12 cellular contexts compared by ENCODE assay signal in genomic region chr11:118008271-118008903, GRCh38. TPM values are rescaled to one million over a fixed set of nuclear protein-coding genes. Genes with fewer than 3 reads are reported as not detected.
DNase-seq lines count a peak whose midpoint lies in the region; ATAC-seq lines count a peak whose summit lies in the region.
"Had no signal": no experiment of that assay in that cellular context is flagged by ENCODE, and none has a peak within 500 bp of the region (broad histone marks: within the 10 kb centered on the region; RNA-seq: fewer than 3 reads in every experiment).

No MANE protein-coding gene starts in this region.

- peak overlapping the region in 1 of 2 donors; percentile 18 for H3K4me3 ChIP-seq in CD4-positive, alpha-beta memory T cell (ENCODE audit: low read length in 2 of 2)
- no peak overlapping the region; the same call in 1 of the 2 replicates for H3K4me3 ChIP-seq in Karpas-422 (ENCODE audit: low read length)
- H3K4me3 ChIP-seq: SK-N-MC had no signal

- H3K9me2 ChIP-seq in Karpas-422 (replicated peaks; ENCODE audit: insufficient read depth, low read length): no peaks in the 10 kb centered on the region

- peak overlapping the region; percentile 46 for H3K27ac ChIP-seq in CD4-positive, alpha-beta memory T cell (ENCODE audit: low read depth, low read length)
- H3K27ac ChIP-seq in Karpas-422 (ENCODE audit: low read length): peak overlapping the region; percentile 100
- H3K27ac ChIP-seq: SK-N-MC had no signal

- POLR2A ChIA-PET in CD4-positive, alpha-beta memory T cell (lab: Charles Lee; ENCODE audit: partially characterized antibody): interaction anchor here (1.1 to 51.5 kb wide), 10 partner anchors 4 to 200 kb away, joined by 3 to 2125 read pairs (median 6); partner anchors contain the start of gene IL10RA

- DNase-seq in CD4-positive, alpha-beta memory T cell: no peak
- DNase-seq in Karpas-422: no peak
- DNase-seq in activated T-helper 2 cell treated with anti-CD3 and anti-CD28 coated beads, Interferon-gamma antibody, Interleukin-2, Interleukin-4, amounts not matched to agents 10 μg/mL and 5 μg/mL and 100 μg/mL, durations not matched to agents 14 hours and 24 hours and 36 hours (ENCODE audit: low spot score): no peak
- no peak for DNase-seq in natural killer cell treated with Interleukin-12 subunit alpha and Interleukin-12 subunit beta and Interleukin-15 and Interleukin-18, amount 100 ng/mL, for 72 hours (ENCODE audit: low spot score)
- no peak for DNase-seq in NCI-H345 treated with DMSO at 0.1 percent for 48 hours (lab: John Stamatoyannopoulos, UW; ENCODE audit: unreplicated experiment)
- no peak for DNase-seq in DMS153 treated with DMSO at 0.1 percent for 48 hours (lab: John Stamatoyannopoulos, UW; ENCODE audit: unreplicated experiment)
- DNase-seq: DMS 273 treated with DMSO at 0.1 percent for 48 hours, NCI-H2171 had no signal

- H3K27me3 ChIP-seq in CD4-positive, alpha-beta memory T cell (ENCODE audit: insufficient read depth, low read length): no peaks in the 10 kb centered on the region
- H3K27me3 ChIP-seq in Karpas-422 (ENCODE audit: low read length): no peaks in the 10 kb centered on the region

- intact Hi-C loops in CD4-positive, alpha-beta memory T cell (cut with micrococcal nuclease): no loop called here
- intact Hi-C loops in activated T-helper 2 cell treated with anti-CD3 and anti-CD28 coated beads, Interferon-gamma antibody, Interleukin-2, Interleukin-4, amounts not matched to agents 10 μg/mL and 5 μg/mL and 100 μg/mL, durations not matched to agents 14 hours and 24 hours and 36 hours (cut with micrococcal nuclease): no loop called here

- H4K20me1 ChIP-seq in Karpas-422 (ENCODE audit: insufficient read depth, low read depth, low read length): no peaks in the 10 kb centered on the region

- peak overlapping the region in 7 of 8 donors; percentile 71 to 88 (median 81) for H3K4me3 Mint-ChIP-seq in CD4-positive, alpha-beta memory T cell
- peak overlapping the region; percentile 31 for H3K4me3 Mint-ChIP-seq in activated T-helper 2 cell treated with anti-CD3 and anti-CD28 coated beads, Interferon-gamma antibody, Interleukin-2, Interleukin-4, amounts not matched to agents 10 μg/mL and 5 μg/mL and 100 μg/mL, durations not matched to agents 14 hours and 24 hours and 36 hours (ENCODE audit: low read depth)
- peak overlapping the region; percentile 91 for H3K4me3 Mint-ChIP-seq in natural killer cell treated with Interleukin-12 subunit alpha and Interleukin-12 subunit beta and Interleukin-15 and Interleukin-18, amount 100 ng/mL, for 72 hours

- H2AFZ ChIP-seq in Karpas-422 (ENCODE audit: low read length): no peak overlapping the region

- H3K9me3 ChIP-seq in CD4-positive, alpha-beta memory T cell (ENCODE audit: control insufficient read depth in 1 of 2, low read length in 2 of 2): no peaks in the 10 kb centered on the region
- H3K9me3 ChIP-seq in Karpas-422 (ENCODE audit: low read length): no peaks in the 10 kb centered on the region

- H3K27ac Mint-ChIP-seq in CD4-positive, alpha-beta memory T cell: peak overlapping the region; percentile 89 to 97 (median 96)
- H3K27ac Mint-ChIP-seq in activated T-helper 2 cell treated with anti-CD3 and anti-CD28 coated beads, Interferon-gamma antibody, Interleukin-2, Interleukin-4, amounts not matched to agents 10 μg/mL and 5 μg/mL and 100 μg/mL, durations not matched to agents 14 hours and 24 hours and 36 hours: peak overlapping the region; percentile 88
- peak overlapping the region; percentile 92 to 96 for H3K27ac Mint-ChIP-seq in natural killer cell treated with Interleukin-12 subunit alpha and Interleukin-12 subunit beta and Interleukin-15 and Interleukin-18, amount 100 ng/mL, for 72 hours

- H3K4me2 ChIP-seq in Karpas-422 (ENCODE audit: low read depth, low read length, poor library complexity, severe bottlenecking): peak overlapping the region; percentile 92

- peaks cover 0 to 9% (median 3%) of the 10 kb centered on the region in 8 donors for H3K9me3 Mint-ChIP-seq in CD4-positive, alpha-beta memory T cell
- H3K9me3 Mint-ChIP-seq in activated T-helper 2 cell treated with anti-CD3 and anti-CD28 coated beads, Interferon-gamma antibody, Interleukin-2, Interleukin-4, amounts not matched to agents 10 μg/mL and 5 μg/mL and 100 μg/mL, durations not matched to agents 14 hours and 24 hours and 36 hours: peaks cover 10% of the 10 kb centered on the region
- H3K9me3 Mint-ChIP-seq in natural killer cell treated with Interleukin-12 subunit alpha and Interleukin-12 subunit beta and Interleukin-15 and Interleukin-18, amount 100 ng/mL, for 72 hours: peaks cover 6% of the 10 kb centered on the region

- H3K79me2 ChIP-seq in Karpas-422 (ENCODE audit: low read length): no peaks in the 10 kb centered on the region

- H3K9ac ChIP-seq in Karpas-422 (ENCODE audit: low read length): peak overlapping the region; percentile 61

- H3K4me1 ChIP-seq in CD4-positive, alpha-beta memory T cell (ENCODE audit: insufficient read depth, low read length): peaks cover 100% of the 10 kb centered on the region
- peaks cover 82% of the 10 kb centered on the region for H3K4me1 ChIP-seq in Karpas-422 (ENCODE audit: low read length)

- peak in 1 of 2 donors; percentile 63 for ATAC-seq in natural killer cell treated with Interleukin-12 subunit alpha and Interleukin-12 subunit beta and Interleukin-15 and Interleukin-18, amount 100 ng/mL, for 72 hours
- ATAC-seq in GM21423 (IDR thresholded peaks at IDR 0.05; ENCODE audit: unreplicated experiment) (no peak), GM21528 (IDR thresholded peaks at IDR 0.05; ENCODE audit: low FRiP score, unreplicated experiment) (no peak)

- H3K36me3 ChIP-seq in CD4-positive, alpha-beta memory T cell (ENCODE audit: insufficient read depth, low read length): no peaks in the 10 kb centered on the region
- H3K36me3 ChIP-seq in Karpas-422 (ENCODE audit: insufficient read depth, low read length): no peaks in the 10 kb centered on the region

- H3K27me3 Mint-ChIP-seq in CD4-positive, alpha-beta memory T cell: no peaks in the 10 kb centered on the region
- no peaks in the 10 kb centered on the region for H3K27me3 Mint-ChIP-seq in activated T-helper 2 cell treated with anti-CD3 and anti-CD28 coated beads, Interferon-gamma antibody, Interleukin-2, Interleukin-4, amounts not matched to agents 10 μg/mL and 5 μg/mL and 100 μg/mL, durations not matched to agents 14 hours and 24 hours and 36 hours (ENCODE audit: low read depth)
- no peaks in the 10 kb centered on the region for H3K27me3 Mint-ChIP-seq in natural killer cell treated with Interleukin-12 subunit alpha and Interleukin-12 subunit beta and Interleukin-15 and Interleukin-18, amount 100 ng/mL, for 72 hours

- peaks cover 81 to 100% (median 92%) of the 10 kb centered on the region in 4 donors for H3K4me1 Mint-ChIP-seq in CD4-positive, alpha-beta memory T cell
- H3K4me1 Mint-ChIP-seq in activated T-helper 2 cell treated with anti-CD3 and anti-CD28 coated beads, Interferon-gamma antibody, Interleukin-2, Interleukin-4, amounts not matched to agents 10 μg/mL and 5 μg/mL and 100 μg/mL, durations not matched to agents 14 hours and 24 hours and 36 hours (ENCODE audit: low read depth): peaks cover 81% of the 10 kb centered on the region
- H3K4me1 Mint-ChIP-seq in natural killer cell treated with Interleukin-12 subunit alpha and Interleukin-12 subunit beta and Interleukin-15 and Interleukin-18, amount 100 ng/mL, for 72 hours (ENCODE audit: low read depth in 2 of 2): peaks cover 72 to 85% of the 10 kb centered on the region in 2 donors

- H3K36me3 Mint-ChIP-seq in CD4-positive, alpha-beta memory T cell: peaks cover 5 to 7% of the 10 kb centered on the region in 2 donors
- peaks cover 27% of the 10 kb centered on the region for H3K36me3 Mint-ChIP-seq in activated T-helper 2 cell treated with anti-CD3 and anti-CD28 coated beads, Interferon-gamma antibody, Interleukin-2, Interleukin-4, amounts not matched to agents 10 μg/mL and 5 μg/mL and 100 μg/mL, durations not matched to agents 14 hours and 24 hours and 36 hours (ENCODE audit: low read depth)
- peaks cover 4% of the 10 kb centered on the region for H3K36me3 Mint-ChIP-seq in natural killer cell treated with Interleukin-12 subunit alpha and Interleukin-12 subunit beta and Interleukin-15 and Interleukin-18, amount 100 ng/mL, for 72 hours

- CTCF ChIA-PET in CD4-positive, alpha-beta memory T cell (lab: Charles Lee; ENCODE audit: partially characterized antibody): interaction anchor here (0.9 to 19.1 kb wide), 12 partner anchors 8 to 200 kb away, joined by 3 to 211 read pairs (median 5); partner anchors contain the start of gene IL10RA

RNA-seq across cellular contexts. Expression of gene IL10RA, which starts 22.2 kb away (rescaled TPM):
- 100 to 1,000 TPM; 398 to 406 TPM for total RNA-seq in CD4-positive, alpha-beta memory T cell
- 100 to 1,000 TPM; 362 to 468 TPM for polyA plus RNA-seq in CD4-positive, alpha-beta memory T cell
- 25.5 and 49.8 TPM in 2 replicates for total RNA-seq in Karpas-422 (2014; rRNA removed; shearing (Covaris generic); ENCODE audit: low replicate concordance)
- total RNA-seq in activated T-helper 2 cell treated with anti-CD3 and anti-CD28 coated beads, Interferon-gamma antibody, Interleukin-2, Interleukin-4, amounts not matched to agents 10 μg/mL and 5 μg/mL and 100 μg/mL, durations not matched to agents 14 hours and 24 hours and 36 hours: 144 and 147 TPM in 2 replicates
- 10 to 100 TPM; 59.8 to 83.6 TPM for total RNA-seq in natural killer cell treated with Interleukin-12 subunit alpha and Interleukin-12 subunit beta and Interleukin-15 and Interleukin-18, amount 100 ng/mL, for 72 hours
- total RNA-seq: myocyte had no signal

Comparison
In these comparisons a context has a peak if more than half of its experiments do, and no peak if none do; other contexts are left out.
1. H3K4me3 Mint-ChIP-seq: peak in every context shown above with its lines; median percentile 91 in natural killer cell treated with Interleukin-12 subunit alpha and Interleukin-12 subunit beta and Interleukin-15 and Interleukin-18, amount 100 ng/mL, for 72 hours; 81 in CD4-positive, alpha-beta memory T cell; 31 in activated T-helper 2 cell treated with anti-CD3 and anti-CD28 coated beads, Interferon-gamma antibody, Interleukin-2, Interleukin-4, amounts not matched to agents 10 μg/mL and 5 μg/mL and 100 μg/mL, durations not matched to agents 14 hours and 24 hours and 36 hours.